In genomic region chr7:51366930-51367613, GRCh38 we compare ENCODE assay signal across 9 cellular contexts. TPM values are rescaled to one million over a fixed set of nuclear protein-coding genes. Genes with fewer than 3 reads are reported as not detected.
DNase-seq lines count a peak whose midpoint lies in the region; ATAC-seq and TF ChIP-seq lines count a peak whose summit lies in the region.
"Had no signal": no experiment of that assay in that cellular context is flagged by ENCODE, and none has a peak within 500 bp of the region (broad histone marks: within the 10 kb centered on the region; RNA-seq: fewer than 3 reads in every experiment).

No MANE protein-coding gene starts in this region.

- POLR2A ChIA-PET in BJ (lab: Charles Lee) = no interaction called here

- TF ChIP-seq CTCF in BJ (IDR thresholded peaks at IDR 0.05; ENCODE audit: insufficient read depth, low read depth, low read length) = peak; percentile 57
- peak; percentile 85 for TF ChIP-seq CTCF in chondrocyte (IDR thresholded peaks at IDR 0.05)
- TF ChIP-seq CTCF in upper lobe of left lung (IDR thresholded peaks at IDR 0.05) = peak; percentile 48 to 83 (median 70)

- CTCF ChIA-PET in BJ (lab: Yijun Ruan, JAX) = interaction anchor here (0.6 to 3.8 kb wide), 4 partner anchors 14 to 207 kb away, joined by 3 to 19 read pairs (median 4); no protein-coding TSS in a partner anchor

- no peak overlapping the region for H3K27ac ChIP-seq in upper lobe of left lung

- H3K4me3 Mint-ChIP-seq in chondrocyte (ENCODE audit: unreplicated experiment) = no peak overlapping the region
- H3K4me3 Mint-ChIP-seq: naive thymus-derived CD4-positive, alpha-beta T cell had no signal

- no peaks in the 10 kb centered on the region for H3K9me3 ChIP-seq in upper lobe of left lung

- no peak overlapping the region for H3K27ac Mint-ChIP-seq in chondrocyte (ENCODE audit: unreplicated experiment)
- H3K27ac Mint-ChIP-seq: naive thymus-derived CD4-positive, alpha-beta T cell had no signal

- H3K27me3 Mint-ChIP-seq in chondrocyte (ENCODE audit: low read depth) = peaks cover 25% of the 10 kb centered on the region

- DNase-seq in BJ (ENCODE audit: low read depth) (no peak), NCI-H774 (lab: John Stamatoyannopoulos, UW) (peak; percentile 59), chondrocyte (ENCODE audit: low spot score) (no peak), left lobe of liver (ENCODE audit: low spot score) (no peak), upper lobe of left lung (no peak)

- no peaks in the 10 kb centered on the region for H3K36me3 Mint-ChIP-seq in chondrocyte (ENCODE audit: low read depth)

- ATAC-seq in GM18502 (IDR thresholded peaks at IDR 0.05; ENCODE audit: poor library complexity, unreplicated experiment) (peak; percentile 77), HG03565 (IDR thresholded peaks at IDR 0.05; ENCODE audit: unreplicated experiment) (peak; percentile 88), left lobe of liver (peak; percentile 91), upper lobe of left lung (ENCODE audit: low FRiP score in 2 of 2) (peak; percentile 80 to 85), HG03342 (IDR thresholded peaks at IDR 0.05; ENCODE audit: unreplicated experiment) (no peak)
- ATAC-seq: naive thymus-derived CD4-positive, alpha-beta T cell had no signal

- no peaks in the 10 kb centered on the region for H3K4me1 ChIP-seq in upper lobe of left lung

- no peaks in the 10 kb centered on the region for H3K9me3 Mint-ChIP-seq in chondrocyte (ENCODE audit: low read depth)

- no peak for TF ChIP-seq POLR2A in upper lobe of left lung (IDR thresholded peaks at IDR 0.05)

- no peaks in the 10 kb centered on the region for H3K4me1 Mint-ChIP-seq in chondrocyte (ENCODE audit: low read depth)
- H3K4me1 Mint-ChIP-seq: naive thymus-derived CD4-positive, alpha-beta T cell had no signal

- TF ChIP-seq EP300 in upper lobe of left lung (IDR thresholded peaks at IDR 0.05) = no peak

- WGBS in upper lobe of left lung, 2 donors = 30 to 34% methylated on average over 6 of the region's 6 CpGs

- no peak overlapping the region for H3K4me3 ChIP-seq in BJ (ENCODE audit: low read depth, low read length)
- H3K4me3 ChIP-seq in upper lobe of left lung = no peak overlapping the region

- H3K27me3 ChIP-seq in BJ (ENCODE audit: control insufficient read depth, insufficient read depth, low read length) (no peaks in the 10 kb centered on the region), upper lobe of left lung (no peaks in the 10 kb centered on the region)

- no peaks in the 10 kb centered on the region for H3K36me3 ChIP-seq in BJ (ENCODE audit: control insufficient read depth, insufficient read depth, low read length)
- no peaks in the 10 kb centered on the region for H3K36me3 ChIP-seq in upper lobe of left lung

RNA-seq across cellular contexts. Expression of gene COBL, which starts 50.5 kb away (rescaled TPM):
- not detected in 2 replicates for polyA plus RNA-seq in BJ (2011; rRNA removed)
- polyA minus RNA-seq in BJ (2011; rRNA and poly(A)+ RNA removed) = not detected in 2 replicates
- total RNA-seq in chondrocyte (0.17 TPM in 1 of 3 replicates, not detected in the others), left lobe of liver (38.3 TPM), upper lobe of left lung (10 to 100 TPM; 27.0 to 54.7 (median 36.8) TPM)
- polyA plus RNA-seq: naive thymus-derived CD4-positive, alpha-beta T cell had no signal

Comparison
In these comparisons a context has a peak if more than half of its experiments do, and no peak if none do; other contexts are left out.
1. RNA of gene COBL, which starts 50.5 kb away (total RNA-seq): 27.0 to 54.7 TPM in upper lobe of left lung and 38.3 TPM in left lobe of liver (single experiment); 0.17 TPM in chondrocyte; every median in the first group is over 10 times any median in the second.
2. Peak in every context shown above with its lines, with median percentiles within 50 percentile points of each other: CTCF ChIP-seq.